1 cellular context compared by ENCODE assay signal in the genomic region with DNA sequence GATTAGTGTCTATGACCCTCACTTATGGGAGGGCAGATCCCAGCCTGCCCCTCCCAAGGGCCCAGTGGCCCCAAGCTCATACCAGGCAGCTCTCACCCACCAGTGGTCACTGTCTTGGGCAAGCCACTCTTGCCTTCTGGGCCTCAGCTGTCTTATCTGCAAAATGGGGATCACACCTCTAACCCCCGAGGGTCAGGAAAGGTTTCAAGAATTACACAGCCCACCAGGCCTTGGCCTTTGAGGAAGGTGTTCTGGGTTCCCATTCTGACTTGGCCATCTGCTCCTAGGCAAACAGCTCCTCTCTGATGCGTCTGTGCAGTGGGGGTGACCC.
TF ChIP-seq lines count a peak whose summit lies in the region.

No MANE protein-coding gene starts in this region.

TF ChIP-seq in H1, 55 proteins besides CTCF, POLR2A, EP300 and RAD21 (continued from another document):
- no peak for TF ChIP-seq BCL11A (IDR thresholded peaks at IDR 0.05; ENCODE audit: low read depth in 2 of 2, low read length in 2 of 2)
- no peak for TF ChIP-seq KDM5A (IDR thresholded peaks at IDR 0.05; ENCODE audit: low read length)
- no peak for TF ChIP-seq JUN (IDR thresholded peaks at IDR 0.05; ENCODE audit: low read depth, low read length)
- TF ChIP-seq CBX8 (IDR thresholded peaks at IDR 0.05; ENCODE audit: borderline replicate concordance, low read depth, low read length) = no peak
- TF ChIP-seq TAF7 (optimal IDR thresholded peaks at IDR 0.05; ENCODE audit: borderline replicate concordance, low read depth, low read length) = no peak
- no peak for TF ChIP-seq CBX5 (IDR thresholded peaks at IDR 0.05; ENCODE audit: low read depth, low read length)
TF ChIP-seq in H1: peak in this region for 0.
